Comparison of ENCODE assay signal across 20 cellular contexts in genomic region chr10:106960812-106961211, GRCh38.
A peak's percentile ranks its signal among the peaks of the same experiment; 100 is the strongest.
DNase-seq lines count a peak whose midpoint lies in the region; ATAC-seq, FAIRE-seq and TF ChIP-seq lines count a peak whose summit lies in the region.
"Had no signal": no experiment of that assay in that cellular context is flagged by ENCODE, and none has a peak within 500 bp of the region (broad histone marks: within the 10 kb centered on the region; RNA-seq: fewer than 3 reads in every experiment).

No MANE protein-coding gene starts in this region.

- H3K9me3 Mint-ChIP-seq in immature natural killer cell = no peaks in the 10 kb centered on the region

- peaks cover 13% of the 10 kb centered on the region for H3K4me1 ChIP-seq in GM12878 (ENCODE audit: control insufficient read depth, insufficient read depth, low read length)
- H3K4me1 ChIP-seq in neuronal stem cell (ENCODE audit: control insufficient read depth in 2 of 2, insufficient read depth in 1 of 2, low read depth in 1 of 2, low read length in 2 of 2) = peaks cover 0 to 3% of the 10 kb centered on the region in 2 donors

- no peak for TF ChIP-seq POLR2A in GM12878 (IDR thresholded peaks at IDR 0.05; ENCODE audit: low read depth, low read length)

- no peaks in the 10 kb centered on the region for H4K20me1 ChIP-seq in GM12878 (ENCODE audit: control insufficient read depth, insufficient read depth)

- no peak overlapping the region for H4K8ac ChIP-seq in neuronal stem cell (ENCODE audit: low read depth, low read length)

- H3K23ac ChIP-seq in neuronal stem cell (ENCODE audit: low read depth, low read length, poor library complexity) = no peak overlapping the region

- H3K36me3 ChIP-seq in H7 (replicated peaks; ENCODE audit: control insufficient read depth, insufficient read depth, low read length) (no peaks in the 10 kb centered on the region), GM12878 (ENCODE audit: control insufficient read depth in 2 of 2, insufficient read depth in 2 of 2, low read length in 1 of 2) (no peaks in the 10 kb centered on the region), neuronal stem cell (replicated peaks in 1 of 2; ENCODE audit: control insufficient read depth in 2 of 2, insufficient read depth in 2 of 2, low read length in 2 of 2) (no peaks in the 10 kb centered on the region)

- H3K36me3 Mint-ChIP-seq in immature natural killer cell = no peaks in the 10 kb centered on the region
- H3K36me3 Mint-ChIP-seq: CD4-positive, alpha-beta memory T cell had no signal

- TF ChIP-seq RAD21 in GM12878 (IDR thresholded peaks at IDR 0.05; ENCODE audit: insufficient read depth, low read depth, low read length) = no peak

- peaks cover 11 to 23% of the 10 kb centered on the region in 2 donors for H3K4me1 Mint-ChIP-seq in immature natural killer cell
- H3K4me1 Mint-ChIP-seq: CD4-positive, alpha-beta memory T cell had no signal

- ATAC-seq in GM12878 (peak; percentile 19; the same call in 2 of the 3 replicates), HG03571 (IDR thresholded peaks at IDR 0.05; ENCODE audit: unreplicated experiment) (no peak)
- ATAC-seq: K562 had no signal

- DNase-seq in H7 = peak; percentile 22
- DNase-seq in GM12878 (ENCODE audit: low read depth, low spot score) = no peak
- DNase-seq in neuronal stem cell (ENCODE audit: low spot score) = no peak
- no peak for DNase-seq in T-helper 2 cell
- no peak for DNase-seq in HT-29 (ENCODE audit: low spot score)
- no peak for DNase-seq in immature natural killer cell
- DNase-seq: C1 segment of cervical spinal cord; CD4-positive, alpha-beta memory T cell; COR-L47; DMS153; DMS79 treated with DMSO at 0.1 percent for 48 hours; EL had no signal

- no peak overlapping the region for H2AFZ ChIP-seq in GM12878 (ENCODE audit: control insufficient read depth, low read depth, low read length)
- no peak overlapping the region for H2AFZ ChIP-seq in neuronal stem cell (ENCODE audit: low read length)

- H3K14ac ChIP-seq in neuronal stem cell (ENCODE audit: low read length) = no peak overlapping the region

- in situ Hi-C loops in GM12878 (cut with MboI) = no loop called here

- no peak overlapping the region for H3K27ac ChIP-seq in GM12878 (ENCODE audit: control insufficient read depth, insufficient read depth)
- H3K27ac ChIP-seq in neuronal stem cell (replicated peaks; ENCODE audit: low read length) = no peak overlapping the region

- no peak overlapping the region for H2BK120ac ChIP-seq in neuronal stem cell (ENCODE audit: low read depth, low read length)

- no peak overlapping the region for H4K91ac ChIP-seq in neuronal stem cell (ENCODE audit: low read depth, low read length, poor library complexity)

- intact Hi-C loops in GM12878 (cut with micrococcal nuclease; ENCODE audit: unreplicated experiment) = no loop called here

- 40% methylated on average over 1 of the region's 1 CpG for WGBS in GM12878 (ENCODE audit: insufficient coverage, insufficient replicate concordance, low lambda C conversion rate, missing lambda C conversion rate)
- no CpG with 5 or more reads among the region's 1 CpG for WGBS in neuronal stem cell (ENCODE audit: extremely low coverage in 2 of 2, insufficient read length in 2 of 2, insufficient replicate concordance in 1 of 2), 2 donors

- H3K27ac Mint-ChIP-seq in immature natural killer cell = no peak overlapping the region
- H3K27ac Mint-ChIP-seq: B cell; CD4-positive, alpha-beta memory T cell had no signal

- H3K27me3 ChIP-seq in H7 (ENCODE audit: control insufficient read depth, insufficient read depth, low read length) (no peaks in the 10 kb centered on the region), GM12878 (replicated peaks in 1 of 2; ENCODE audit: control insufficient read depth in 2 of 2, insufficient read depth in 2 of 2, low read length in 1 of 2) (no peaks in the 10 kb centered on the region), neuronal stem cell (ENCODE audit: control insufficient read depth in 3 of 3, insufficient read depth in 3 of 3, low read depth in 1 of 3, low read length in 3 of 3) (no peaks in the 10 kb centered on the region)

- no peak overlapping the region for H2BK5ac ChIP-seq in neuronal stem cell (ENCODE audit: low read length)

- H3K9me3 ChIP-seq in GM12878 (replicated peaks; ENCODE audit: control insufficient read depth, insufficient read depth, low read length) (no peaks in the 10 kb centered on the region), neuronal stem cell (replicated peaks in 1 of 2; ENCODE audit: control insufficient read depth in 2 of 2, insufficient read depth in 1 of 2, low read depth in 1 of 2, low read length in 2 of 2) (no peaks in the 10 kb centered on the region)

- no peak overlapping the region for H3K4me3 Mint-ChIP-seq in immature natural killer cell
- H3K4me3 Mint-ChIP-seq: B cell; CD4-positive, alpha-beta memory T cell had no signal

- no peak for TF ChIP-seq CTCF in GM12878 (IDR thresholded peaks at IDR 0.05 in 2 of 3, conservative IDR thresholded peaks at IDR 0.05 in 1 of 3; ENCODE audit: control insufficient read depth in 2 of 3, extremely low read depth in 1 of 3, insufficient read depth in 1 of 3, low read depth in 3 of 3, low read length in 3 of 3)

- H3K27me3 Mint-ChIP-seq in immature natural killer cell (ENCODE audit: low read depth in 3 of 3) = peaks cover 0 to 13% (median 3%) of the 10 kb centered on the region in 3 donors
- H3K27me3 Mint-ChIP-seq: B cell; CD4-positive, alpha-beta memory T cell had no signal

- SMC1A ChIA-PET in GM12878 (lab: Charles Lee; ENCODE audit: uncharacterized antibody, unreplicated experiment) = interaction anchor here (1.4 to 1.9 kb wide), 4 partner anchors 20 to 85 kb away, joined by 3 to 8 read pairs (median 5); no protein-coding TSS in a partner anchor

- H3K4me3 ChIP-seq in H7 (ENCODE audit: insufficient read depth, low read depth, low read length) (no peak overlapping the region), GM12878 (no peak overlapping the region), neuronal stem cell (ENCODE audit: low read length in 2 of 2) (no peak overlapping the region)
- H3K4me3 ChIP-seq: K562 had no signal

- no peak overlapping the region for H2BK15ac ChIP-seq in neuronal stem cell (ENCODE audit: low read length)

- no peak overlapping the region for H3K4ac ChIP-seq in neuronal stem cell (ENCODE audit: low read length)

- no peaks in the 10 kb centered on the region for H3K79me1 ChIP-seq in neuronal stem cell (ENCODE audit: low read depth, low read length)

- H3K18ac ChIP-seq in neuronal stem cell (ENCODE audit: low read length) = peak overlapping the region; percentile 65

- no peak overlapping the region for H2BK12ac ChIP-seq in neuronal stem cell (ENCODE audit: low read length)

- no peaks in the 10 kb centered on the region for H3K79me2 ChIP-seq in GM12878 (ENCODE audit: control insufficient read depth, insufficient read depth, low read length)

- TF ChIP-seq EP300 in GM12878 (IDR thresholded peaks at IDR 0.05; ENCODE audit: borderline replicate concordance in 1 of 2, control insufficient read depth in 1 of 2, low read depth in 2 of 2, low read length in 2 of 2) = no peak

- CTCF ChIA-PET in GM12878 (lab: Yijun Ruan, JAX) = interaction anchor here (1.6 kb wide), 1 partner anchor 97 kb away, joined by 5 read pairs; no protein-coding TSS in a partner anchor

- H3K4me2 ChIP-seq in GM12878 (ENCODE audit: control insufficient read depth, insufficient read depth) (no peak overlapping the region), neuronal stem cell (ENCODE audit: insufficient read depth, low read length, poor library complexity, severe bottlenecking) (no peak overlapping the region)

- H2AK5ac ChIP-seq in neuronal stem cell (ENCODE audit: low read depth, low read length) = no peak overlapping the region

- POLR2A ChIA-PET in GM12878 (lab: Charles Lee) = interaction anchor here (1.2 kb wide), 1 partner anchor 35 kb away, joined by 4 read pairs; no protein-coding TSS in a partner anchor

- H3K9ac ChIP-seq in GM12878 (ENCODE audit: control insufficient read depth, insufficient read depth, low read length) (no peak overlapping the region), neuronal stem cell (ENCODE audit: low read depth, low read length, poor library complexity) (no peak overlapping the region)

- RAD21 ChIA-PET in GM12878 (lab: Charles Lee; ENCODE audit: unreplicated experiment) = interaction anchor here (1.2 to 2.0 kb wide), 3 partner anchors 20 to 29 kb away, joined by 4 to 7 read pairs (median 7); no protein-coding TSS in a partner anchor

- no peak for FAIRE-seq in GM12878 (lab: Jason Lieb, UNC)
- FAIRE-seq: A204.1, D721Med, G401.6, GM12892, H54, K562 had no signal

- no TSS peak for BruUV-seq in GM12878 (replicated peaks; lab: Mats Ljungman, UMichigan)

TF ChIP-seq in GM12878, 131 proteins besides CTCF, POLR2A, EP300 and RAD21 (continues in another document):
- TF ChIP-seq ETV6 (conservative IDR thresholded peaks at IDR 0.05 in 1 of 2, IDR thresholded peaks at IDR 0.05 in 1 of 2; ENCODE audit: borderline replicate concordance in 1 of 2, low read depth in 1 of 2) (no peak), HCFC1 (IDR thresholded peaks at IDR 0.05; ENCODE audit: low read length) (no peak), ESRRA (IDR thresholded peaks at IDR 0.05; ENCODE audit: low read length) (no peak), SIN3A (IDR thresholded peaks at IDR 0.05; ENCODE audit: low read depth, low read length) (no peak), RUNX3 (IDR thresholded peaks at IDR 0.05; ENCODE audit: low read length) (no peak), SMARCA5 (IDR thresholded peaks at IDR 0.05) (no peak), YBX1 (IDR thresholded peaks at IDR 0.05) (no peak), TBL1XR1 (IDR thresholded peaks at IDR 0.05; ENCODE audit: low read depth, low read length) (no peak), TCF12 (IDR thresholded peaks at IDR 0.05; ENCODE audit: low read depth, low read length) (no peak), IRF3 (IDR thresholded peaks at IDR 0.05) (no peak), TCF7 (IDR thresholded peaks at IDR 0.05; ENCODE audit: borderline replicate concordance) (no peak), ZNF217 (IDR thresholded peaks at IDR 0.05) (no peak)
